Comparison of ENCODE assay signal across 29 cellular contexts in genomic region chr3:49533031-49533430, GRCh38.
"Had no signal": no experiment of that assay in that cellular context is flagged by ENCODE, and none has a peak within 500 bp of the region (broad histone marks: within the 10 kb centered on the region; RNA-seq: fewer than 3 reads in every experiment).

No MANE protein-coding gene starts in this region.

- H3K27ac ChIP-seq: colonic mucosa, foreskin keratinocyte, left lung, thoracic aorta, upper lobe of left lung had no signal

- H3K27me3 ChIP-seq: colonic mucosa, esophagus muscularis mucosa, foreskin keratinocyte, gastroesophageal sphincter, heart right ventricle, left lung, pancreas, right lobe of liver, tibial nerve, upper lobe of left lung had no signal

- H3K27me3 Mint-ChIP-seq: dendritic cell treated with granulocyte-macrophage colony-stimulating factor and Interleukin-4, amounts not matched to agents 40 ng/mL and 50 ng/mL, for 4 days; naive B cell; natural killer cell treated with Interleukin-12 subunit alpha and Interleukin-12 subunit beta and Interleukin-15 and Interleukin-18, amount 100 ng/mL, for 72 hours had no signal

- H3K9me3 Mint-ChIP-seq: dendritic cell treated with granulocyte-macrophage colony-stimulating factor and Interleukin-4, amounts not matched to agents 40 ng/mL and 50 ng/mL, for 4 days; mesothelial cell of epicardium; naive B cell; natural killer cell treated with Interleukin-12 subunit alpha and Interleukin-12 subunit beta and Interleukin-15 and Interleukin-18, amount 100 ng/mL, for 72 hours had no signal

- DNase-seq: colonic mucosa; effector CD8-positive, alpha-beta T cell; foreskin keratinocyte; heart right ventricle; hippocampal formation; left cardiac atrium; left lung; mesenchymal stem cell; mucosa of descending colon; naive B cell; occipital lobe; retina; right lobe of liver; stimulated activated CD4-positive, alpha-beta T cell treated with anti-CD3 and anti-CD28 coated beads, Interleukin-12 subunit alpha, Interleukin-12 subunit beta, amount 100 ng/mL, for 4 hours; stimulated activated CD4-positive, alpha-beta T cell treated with anti-CD3 and anti-CD28 coated beads, Interleukin-1b, Interleukin-23, amount 100 ng/mL, for 48 hours; stimulated activated CD4-positive, alpha-beta T cell treated with anti-CD3 and anti-CD28 coated beads, Interleukin-4, amount 100 ng/mL, for 1 hour; stimulated activated CD8-positive, alpha-beta memory T cell treated with anti-CD3 and anti-CD28 coated beads, Interleukin-4, amount 100 ng/mL, for 48 hours; stimulated activated naive CD4-positive, alpha-beta T cell; substantia nigra had no signal

- H3K4me1 ChIP-seq: colonic mucosa, foreskin keratinocyte, left lung had no signal

- H3K36me3 Mint-ChIP-seq: natural killer cell treated with Interleukin-12 subunit alpha and Interleukin-12 subunit beta and Interleukin-15 and Interleukin-18, amount 100 ng/mL, for 72 hours had no signal

- H3K4me1 Mint-ChIP-seq: mesothelial cell of epicardium had no signal

- H3K9me3 ChIP-seq: colonic mucosa, esophagus muscularis mucosa, gastroesophageal sphincter, heart right ventricle, left lung, mucosa of descending colon, pancreas, right lobe of liver, thoracic aorta, tibial nerve, upper lobe of left lung had no signal

- H3K27ac Mint-ChIP-seq: dendritic cell treated with granulocyte-macrophage colony-stimulating factor and Interleukin-4, amounts not matched to agents 40 ng/mL and 50 ng/mL, for 4 days; mesothelial cell of epicardium; naive B cell; natural killer cell treated with Interleukin-12 subunit alpha and Interleukin-12 subunit beta and Interleukin-15 and Interleukin-18, amount 100 ng/mL, for 72 hours had no signal

- ATAC-seq: foreskin keratinocyte; gastroesophageal sphincter; left cardiac atrium; left lung; mucosa of descending colon; natural killer cell treated with Interleukin-12 subunit alpha and Interleukin-12 subunit beta and Interleukin-15 and Interleukin-18, amount 100 ng/mL, for 72 hours; pancreas; right lobe of liver had no signal

- H3K4me2 ChIP-seq: smooth muscle cell had no signal

- H3K4me3 ChIP-seq: colonic mucosa, esophagus muscularis mucosa, gastroesophageal sphincter, heart right ventricle, left lung, mucosa of descending colon, pancreas, right lobe of liver, smooth muscle cell, thoracic aorta, tibial nerve, upper lobe of left lung had no signal

- H3K4me3 Mint-ChIP-seq: dendritic cell treated with granulocyte-macrophage colony-stimulating factor and Interleukin-4, amounts not matched to agents 40 ng/mL and 50 ng/mL, for 4 days; mesothelial cell of epicardium; natural killer cell treated with Interleukin-12 subunit alpha and Interleukin-12 subunit beta and Interleukin-15 and Interleukin-18, amount 100 ng/mL, for 72 hours had no signal
